Comparison of ENCODE assay signal across 8 cellular contexts in genomic region chr1:32247983-32248889, GRCh38. TPM values are rescaled to one million over a fixed set of nuclear protein-coding genes. Genes with fewer than 3 reads are reported as not detected.
DNase-seq lines count a peak whose midpoint lies in the region; ATAC-seq, FAIRE-seq and TF ChIP-seq lines count a peak whose summit lies in the region.

No MANE protein-coding gene starts in this region.

- H3K4me2 ChIP-seq in endothelial cell of umbilical vein (ENCODE audit: insufficient read depth, low read length) = peak overlapping the region; percentile 73

- peak; percentile 89 for FAIRE-seq in endothelial cell of umbilical vein (lab: Jason Lieb, UNC)

- no peaks in the 10 kb centered on the region for H3K36me3 ChIP-seq in CD4-positive, CD25-positive, alpha-beta regulatory T cell (ENCODE audit: control insufficient read depth, insufficient read depth, low read length)
- H3K36me3 ChIP-seq in endothelial cell of umbilical vein (ENCODE audit: control insufficient read depth in 2 of 2, extremely low read depth in 1 of 2, insufficient read depth in 2 of 2, low read length in 2 of 2) (no peaks in the 10 kb centered on the region), mucosa of stomach (ENCODE audit: control insufficient read depth, insufficient read depth, low read length) (no peaks in the 10 kb centered on the region)

- no peak for TF ChIP-seq POLR2A in endothelial cell of umbilical vein (IDR thresholded peaks at IDR 0.05; ENCODE audit: low read depth, low read length)

- peaks cover 0 to 5% (median 0%) of the 10 kb centered on the region in 7 donors for H3K9me3 Mint-ChIP-seq in CD4-positive, CD25-positive, alpha-beta regulatory T cell
- no peaks in the 10 kb centered on the region for H3K9me3 Mint-ChIP-seq in activated CD8-positive, alpha-beta T cell treated with anti-CD3 and anti-CD28 coated beads for 36 hours
- no peaks in the 10 kb centered on the region for H3K9me3 Mint-ChIP-seq in stimulated activated naive B cell treated with anti-CD40 and anti-IgM and Interleukin-4, amounts not matched to agents 10 μg/mL and 1 μg/mL and 100 μg/mL, for 72 hours

- POLR2A ChIA-PET in activated CD8-positive, alpha-beta T cell treated with anti-CD3 and anti-CD28 coated beads for 36 hours (lab: Charles Lee) = interaction anchor here (0.6 to 9.1 kb wide), 15 partner anchors 8 to 112 kb away, joined by 3 to 93 read pairs (median 8); partner anchors contain the start of genes HDAC1, MARCKSL1 and TXLNA
- POLR2A ChIA-PET in endothelial cell of umbilical vein (lab: Charles Lee) = interaction anchor here (0.8 to 2.9 kb wide), 2 partner anchors 43 to 88 kb away, joined by 3 to 16 read pairs; partner anchors contain the start of genes HDAC1 and MARCKSL1

- TF ChIP-seq CTCF in HFF-Myc (IDR thresholded peaks at IDR 0.05; ENCODE audit: low read depth, low read length, missing control alignments) (peak; percentile 93), endothelial cell of umbilical vein (IDR thresholded peaks at IDR 0.05; ENCODE audit: extremely low read depth in 1 of 2, insufficient read depth in 1 of 2, low read depth in 1 of 2, low read length in 2 of 2) (peak; percentile 96 to 98)
- TF ChIP-seq CTCF in activated CD8-positive, alpha-beta T cell treated with anti-CD3 and anti-CD28 coated beads for 36 hours (IDR thresholded peaks at IDR 0.05) = peak; percentile 96

- H3K9me1 ChIP-seq in endothelial cell of umbilical vein (replicated peaks; ENCODE audit: control insufficient read depth, extremely low read depth, insufficient read depth, low read length) = no peaks in the 10 kb centered on the region

- no TSS peak for BruUV-seq in endothelial cell of umbilical vein (replicated peaks; lab: Mats Ljungman, UMichigan)

- intact Hi-C loops in activated CD8-positive, alpha-beta T cell treated with anti-CD3 and anti-CD28 coated beads for 36 hours (cut with micrococcal nuclease) = no loop called here
- intact Hi-C loops in endothelial cell of umbilical vein (cut with micrococcal nuclease) = loop anchor here (1.0 to 2.0 kb wide), 3 partner anchors 26 to 87 kb away; partner anchors contain the start of genes EIF3I and TMEM234

- H3K79me2 ChIP-seq in endothelial cell of umbilical vein (ENCODE audit: control insufficient read depth, insufficient read depth, low read length) = no peaks in the 10 kb centered on the region

- H2AFZ ChIP-seq in endothelial cell of umbilical vein (ENCODE audit: low read depth, low read length) = peak overlapping the region; percentile 21

- H3K27me3 Mint-ChIP-seq in CD4-positive, CD25-positive, alpha-beta regulatory T cell = no peaks in the 10 kb centered on the region
- H3K27me3 Mint-ChIP-seq in activated CD8-positive, alpha-beta T cell treated with anti-CD3 and anti-CD28 coated beads for 36 hours = no peaks in the 10 kb centered on the region
- no peaks in the 10 kb centered on the region for H3K27me3 Mint-ChIP-seq in stimulated activated naive B cell treated with anti-CD40 and anti-IgM and Interleukin-4, amounts not matched to agents 10 μg/mL and 1 μg/mL and 100 μg/mL, for 72 hours

- H3K4me1 ChIP-seq in CD4-positive, CD25-positive, alpha-beta regulatory T cell (ENCODE audit: control insufficient read depth, insufficient read depth, low read length, poor library complexity, severe bottlenecking) = peaks cover 52% of the 10 kb centered on the region
- H3K4me1 ChIP-seq in endothelial cell of umbilical vein (ENCODE audit: control insufficient read depth, extremely low read depth, insufficient read depth, low read length) (peaks cover 47% of the 10 kb centered on the region), mucosa of stomach (ENCODE audit: control insufficient read depth, insufficient read depth, low read length) (peaks cover 12% of the 10 kb centered on the region)

- dilution Hi-C loops in endothelial cell of umbilical vein (cut with MboI; ENCODE audit: extremely low pct_ligation_motif_present, low sequenced_read_pairs) = no loop called here

- no peaks in the 10 kb centered on the region for H3K9me3 ChIP-seq in CD4-positive, CD25-positive, alpha-beta regulatory T cell (ENCODE audit: control insufficient read depth in 2 of 2, low read length in 2 of 2)
- H3K9me3 ChIP-seq in endothelial cell of umbilical vein (replicated peaks; ENCODE audit: control insufficient read depth, insufficient read depth, low read length) (no peaks in the 10 kb centered on the region), mucosa of stomach (ENCODE audit: control insufficient read depth, low read length) (no peaks in the 10 kb centered on the region)

- H3K4me3 Mint-ChIP-seq in CD4-positive, CD25-positive, alpha-beta regulatory T cell = peak overlapping the region; percentile 76 to 100 (median 90)
- peak overlapping the region; percentile 50 for H3K4me3 Mint-ChIP-seq in activated CD8-positive, alpha-beta T cell treated with anti-CD3 and anti-CD28 coated beads for 36 hours
- H3K4me3 Mint-ChIP-seq in stimulated activated naive B cell treated with anti-CD40 and anti-IgM and Interleukin-4, amounts not matched to agents 10 μg/mL and 1 μg/mL and 100 μg/mL, for 72 hours = peak overlapping the region; percentile 26 to 55

- DNase-seq in CD4-positive, CD25-positive, alpha-beta regulatory T cell = peak; percentile 68 to 79 (median 68)
- DNase-seq in HFF-Myc (ENCODE audit: extremely low read depth, low read depth) = no peak
- peak; percentile 13 to 84 for DNase-seq in NCI-H524 (lab: John Stamatoyannopoulos, UW)
- peak; percentile 92 for DNase-seq in activated CD8-positive, alpha-beta T cell treated with anti-CD3 and anti-CD28 coated beads for 36 hours
- DNase-seq in endothelial cell of umbilical vein (ENCODE audit: low read depth, low spot score) = peak; percentile 74
- DNase-seq in stimulated activated naive B cell treated with anti-CD40 and anti-IgM and Interleukin-4, amounts not matched to agents 10 μg/mL and 1 μg/mL and 100 μg/mL, for 72 hours = peak; percentile 60

- no peak overlapping the region for H3K9ac ChIP-seq in endothelial cell of umbilical vein (replicated peaks; ENCODE audit: extremely low read depth, insufficient read depth, low read length)
- H3K9ac ChIP-seq in mucosa of stomach (ENCODE audit: low read length) = peak overlapping the region; percentile 2

- peak overlapping the region; percentile 92 to 99 (median 99) for H3K27ac Mint-ChIP-seq in CD4-positive, CD25-positive, alpha-beta regulatory T cell
- H3K27ac Mint-ChIP-seq in activated CD8-positive, alpha-beta T cell treated with anti-CD3 and anti-CD28 coated beads for 36 hours = peak overlapping the region; percentile 99
- peak overlapping the region; percentile 98 for H3K27ac Mint-ChIP-seq in stimulated activated naive B cell treated with anti-CD40 and anti-IgM and Interleukin-4, amounts not matched to agents 10 μg/mL and 1 μg/mL and 100 μg/mL, for 72 hours

- CTCF ChIA-PET in activated CD8-positive, alpha-beta T cell treated with anti-CD3 and anti-CD28 coated beads for 36 hours (lab: Charles Lee) = interaction anchor here (0.6 to 7.4 kb wide), 45 partner anchors 8 to 175 kb away, joined by 3 to 56 read pairs (median 4); partner anchors contain the start of genes CCDC28B, DCDC2B, HDAC1 and IQCC
- CTCF ChIA-PET in endothelial cell of umbilical vein (lab: Charles Lee) = interaction anchor here (0.6 to 6.3 kb wide), 29 partner anchors 11 to 175 kb away, joined by 3 to 73 read pairs (median 5); partner anchors contain the start of genes EIF3I, HDAC1, MARCKSL1 and TMEM234

- no peaks in the 10 kb centered on the region for H3K27me3 ChIP-seq in CD4-positive, CD25-positive, alpha-beta regulatory T cell (ENCODE audit: control insufficient read depth, insufficient read depth, low read length)
- H3K27me3 ChIP-seq in endothelial cell of umbilical vein (ENCODE audit: control insufficient read depth in 2 of 2, insufficient read depth in 2 of 2, low read length in 2 of 2) (no peaks in the 10 kb centered on the region), mucosa of stomach (ENCODE audit: control insufficient read depth, insufficient read depth, low read length) (no peaks in the 10 kb centered on the region)

- peak overlapping the region; percentile 44 for H3K4me3 ChIP-seq in CD4-positive, CD25-positive, alpha-beta regulatory T cell (ENCODE audit: low read depth, low read length)
- H3K4me3 ChIP-seq in HFF-Myc (replicated peaks; ENCODE audit: low read depth, low read length) (0 out of 2 replicates have a peak overlapping the region, but pooled peaks have one; percentile 15), endothelial cell of umbilical vein (replicated peaks in 1 of 3; ENCODE audit: insufficient read depth in 1 of 3, low read depth in 1 of 3, low read length in 3 of 3) (peak overlapping the region in 1 of 3 experiments; percentile 29), mucosa of stomach (ENCODE audit: low read length) (no peak overlapping the region)

- H3K36me3 Mint-ChIP-seq in CD4-positive, CD25-positive, alpha-beta regulatory T cell = peaks cover 18% of the 10 kb centered on the region
- H3K36me3 Mint-ChIP-seq in activated CD8-positive, alpha-beta T cell treated with anti-CD3 and anti-CD28 coated beads for 36 hours (ENCODE audit: low read depth) = peaks cover 24% of the 10 kb centered on the region
- peaks cover 0 to 5% of the 10 kb centered on the region in 2 donors for H3K36me3 Mint-ChIP-seq in stimulated activated naive B cell treated with anti-CD40 and anti-IgM and Interleukin-4, amounts not matched to agents 10 μg/mL and 1 μg/mL and 100 μg/mL, for 72 hours

- H3K4me1 Mint-ChIP-seq in CD4-positive, CD25-positive, alpha-beta regulatory T cell = peaks cover 9 to 55% (median 20%) of the 10 kb centered on the region in 4 donors
- peaks cover 41% of the 10 kb centered on the region for H3K4me1 Mint-ChIP-seq in activated CD8-positive, alpha-beta T cell treated with anti-CD3 and anti-CD28 coated beads for 36 hours (ENCODE audit: low read depth)
- peaks cover 54 to 72% of the 10 kb centered on the region in 2 donors for H3K4me1 Mint-ChIP-seq in stimulated activated naive B cell treated with anti-CD40 and anti-IgM and Interleukin-4, amounts not matched to agents 10 μg/mL and 1 μg/mL and 100 μg/mL, for 72 hours

- peak overlapping the region; percentile 94 for H3K27ac ChIP-seq in CD4-positive, CD25-positive, alpha-beta regulatory T cell (ENCODE audit: insufficient read depth, low read length, poor library complexity, severe bottlenecking)
- peak overlapping the region; percentile 60 for H3K27ac ChIP-seq in endothelial cell of umbilical vein (ENCODE audit: insufficient read depth, low read depth, low read length)

- peak; percentile 7 to 9 for ATAC-seq in CD4-positive, CD25-positive, alpha-beta regulatory T cell (ENCODE audit: low read depth in 2 of 2)
- peak; percentile 21 for ATAC-seq in activated CD8-positive, alpha-beta T cell treated with anti-CD3 and anti-CD28 coated beads for 36 hours
- ATAC-seq in stimulated activated naive B cell treated with anti-CD40 and anti-IgM and Interleukin-4, amounts not matched to agents 10 μg/mL and 1 μg/mL and 100 μg/mL, for 72 hours (replicated peaks) = peak; percentile 7 to 12
- ATAC-seq in GM21390 (IDR thresholded peaks at IDR 0.05; ENCODE audit: unreplicated experiment) = no peak

- H4K20me1 ChIP-seq in endothelial cell of umbilical vein (replicated peaks; ENCODE audit: control insufficient read depth, extremely low read depth, insufficient read depth, low read length) = no peaks in the 10 kb centered on the region

RNA-seq across cellular contexts. Expression of gene FAM167B, which starts 1.2 kb away (rescaled TPM):
- total RNA-seq in CD4-positive, CD25-positive, alpha-beta regulatory T cell = 0.44 TPM
- not detected for polyA plus RNA-seq in CD4-positive, CD25-positive, alpha-beta regulatory T cell
- under 1 TPM; 0.38 to 0.89 TPM for total RNA-seq in activated CD8-positive, alpha-beta T cell treated with anti-CD3 and anti-CD28 coated beads for 36 hours
- total RNA-seq in endothelial cell of umbilical vein = 2.0 and 5.6 TPM in 2 replicates
- 2.1 and 2.3 TPM in 2 replicates for polyA plus RNA-seq in endothelial cell of umbilical vein
- polyA plus RNA-seq in endothelial cell of umbilical vein (2011; cell fraction: cytosol; rRNA removed) = 0.66 and 1.5 TPM in 2 replicates
- polyA plus RNA-seq in endothelial cell of umbilical vein (2011; cell fraction: nucleus; rRNA removed) = 0.71 and 0.80 TPM in 2 replicates
- 0.39 and 0.85 TPM in 2 replicates for polyA plus RNA-seq in endothelial cell of umbilical vein (2012)
- polyA minus RNA-seq in endothelial cell of umbilical vein = 0.36 and 1.8 TPM in 2 replicates
- not detected for polyA minus RNA-seq in endothelial cell of umbilical vein (2011; cell fraction: cytosol; rRNA and poly(A)+ RNA removed)
- polyA minus RNA-seq in endothelial cell of umbilical vein (2011; cell fraction: nucleus; rRNA and poly(A)+ RNA removed) = not detected in 2 replicates

RNA-seq across cellular contexts. Expression of gene LCK, which starts 2.8 kb away (rescaled TPM):
- 388 TPM for total RNA-seq in CD4-positive, CD25-positive, alpha-beta regulatory T cell
- polyA plus RNA-seq in CD4-positive, CD25-positive, alpha-beta regulatory T cell = 1,000 to 10,000 TPM in 2 of 4 donors, 100 to 1,000 TPM in 2; 968 to 1,114 (median 1,027) TPM
- total RNA-seq in activated CD8-positive, alpha-beta T cell treated with anti-CD3 and anti-CD28 coated beads for 36 hours = 100 to 1,000 TPM; 289 to 292 TPM
- not detected in 2 replicates for total RNA-seq in endothelial cell of umbilical vein
- 0.06 and 0.08 TPM in 2 replicates for polyA plus RNA-seq in endothelial cell of umbilical vein
- polyA plus RNA-seq in endothelial cell of umbilical vein (2011; cell fraction: cytosol; rRNA removed) = 0.03 and 0.12 TPM in 2 replicates
- not detected in 2 replicates for polyA plus RNA-seq in endothelial cell of umbilical vein (2011; cell fraction: nucleus; rRNA removed)
- polyA plus RNA-seq in endothelial cell of umbilical vein (2012) = not detected in 2 replicates
- polyA minus RNA-seq in endothelial cell of umbilical vein = 0.36 TPM in 1 of 2 replicates, not detected in the other
- not detected for polyA minus RNA-seq in endothelial cell of umbilical vein (2011; cell fraction: cytosol; rRNA and poly(A)+ RNA removed)
- polyA minus RNA-seq in endothelial cell of umbilical vein (2011; cell fraction: nucleus; rRNA and poly(A)+ RNA removed) = not detected in 2 replicates

RNA-seq across cellular contexts. Expression of gene EIF3I, which starts 26.0 kb away (rescaled TPM):
- 123 TPM for total RNA-seq in CD4-positive, CD25-positive, alpha-beta regulatory T cell
- 100 to 1,000 TPM; 191 to 216 (median 204) TPM for polyA plus RNA-seq in CD4-positive, CD25-positive, alpha-beta regulatory T cell
- 100 to 1,000 TPM; 328 to 335 TPM for total RNA-seq in activated CD8-positive, alpha-beta T cell treated with anti-CD3 and anti-CD28 coated beads for 36 hours
- total RNA-seq in endothelial cell of umbilical vein = 186 and 203 TPM in 2 replicates
- 301 and 331 TPM in 2 replicates for polyA plus RNA-seq in endothelial cell of umbilical vein
- polyA plus RNA-seq in endothelial cell of umbilical vein (2011; cell fraction: cytosol; rRNA removed) = 369 and 396 TPM in 2 replicates
- 106 and 109 TPM in 2 replicates for polyA plus RNA-seq in endothelial cell of umbilical vein (2011; cell fraction: nucleus; rRNA removed)
- 244 and 245 TPM in 2 replicates for polyA plus RNA-seq in endothelial cell of umbilical vein (2012)
- 612 and 675 TPM in 2 replicates for polyA minus RNA-seq in endothelial cell of umbilical vein
- 141 TPM for polyA minus RNA-seq in endothelial cell of umbilical vein (2011; cell fraction: cytosol; rRNA and poly(A)+ RNA removed)
- polyA minus RNA-seq in endothelial cell of umbilical vein (2011; cell fraction: nucleus; rRNA and poly(A)+ RNA removed) = 24.3 and 40.3 TPM in 2 replicates

RNA-seq across cellular contexts. Expression of gene TMEM234, which starts 26.1 kb away (rescaled TPM):
- total RNA-seq in CD4-positive, CD25-positive, alpha-beta regulatory T cell = 14.2 TPM
- 1 to 10 TPM; 4.6 to 6.2 (median 5.5) TPM for polyA plus RNA-seq in CD4-positive, CD25-positive, alpha-beta regulatory T cell
- total RNA-seq in activated CD8-positive, alpha-beta T cell treated with anti-CD3 and anti-CD28 coated beads for 36 hours = 1 to 10 TPM; 6.9 to 7.7 TPM
- total RNA-seq in endothelial cell of umbilical vein = 15.7 and 20.7 TPM in 2 replicates
- 21.3 and 23.2 TPM in 2 replicates for polyA plus RNA-seq in endothelial cell of umbilical vein
- 15.7 and 18.1 TPM in 2 replicates for polyA plus RNA-seq in endothelial cell of umbilical vein (2011; cell fraction: cytosol; rRNA removed)
- 68.7 and 93.2 TPM in 2 replicates for polyA plus RNA-seq in endothelial cell of umbilical vein (2011; cell fraction: nucleus; rRNA removed)
- polyA plus RNA-seq in endothelial cell of umbilical vein (2012) = 12.0 and 14.8 TPM in 2 replicates
- polyA minus RNA-seq in endothelial cell of umbilical vein = 30.8 and 31.6 TPM in 2 replicates
- 5.2 TPM for polyA minus RNA-seq in endothelial cell of umbilical vein (2011; cell fraction: cytosol; rRNA and poly(A)+ RNA removed)
- 34.2 and 37.8 TPM in 2 replicates for polyA minus RNA-seq in endothelial cell of umbilical vein (2011; cell fraction: nucleus; rRNA and poly(A)+ RNA removed)

RNA-seq across cellular contexts. Expression of gene DCDC2B, which starts 39.3 kb away (rescaled TPM):
- total RNA-seq in CD4-positive, CD25-positive, alpha-beta regulatory T cell = not detected
- polyA plus RNA-seq in CD4-positive, CD25-positive, alpha-beta regulatory T cell = under 1 TPM in 1 of 4 donors, not detected in 3; 0.09 TPM
- total RNA-seq in activated CD8-positive, alpha-beta T cell treated with anti-CD3 and anti-CD28 coated beads for 36 hours = not detected
- not detected in 2 replicates for total RNA-seq in endothelial cell of umbilical vein
- not detected in 2 replicates for polyA plus RNA-seq in endothelial cell of umbilical vein
- not detected in 2 replicates for polyA plus RNA-seq in endothelial cell of umbilical vein (2011; cell fraction: cytosol; rRNA removed)
- not detected in 2 replicates for polyA plus RNA-seq in endothelial cell of umbilical vein (2011; cell fraction: nucleus; rRNA removed)
- polyA plus RNA-seq in endothelial cell of umbilical vein (2012) = 0.12 TPM in 1 of 2 replicates, not detected in the other
- not detected in 2 replicates for polyA minus RNA-seq in endothelial cell of umbilical vein
- polyA minus RNA-seq in endothelial cell of umbilical vein (2011; cell fraction: cytosol; rRNA and poly(A)+ RNA removed) = not detected
- polyA minus RNA-seq in endothelial cell of umbilical vein (2011; cell fraction: nucleus; rRNA and poly(A)+ RNA removed) = 0.24 TPM in 1 of 2 replicates, not detected in the other

Comparison
In these comparisons a context has a peak if more than half of its experiments do, and no peak if none do; other contexts are left out.
1. RNA of gene LCK, which starts 2.8 kb away (total RNA-seq): 388 TPM in CD4-positive, CD25-positive, alpha-beta regulatory T cell (single experiment) and 289 to 292 TPM in activated CD8-positive, alpha-beta T cell treated with anti-CD3 and anti-CD28 coated beads for 36 hours; not detected in endothelial cell of umbilical vein; every median in the first group is over 100 times any median in the second.
2. Peak in every context shown above with its lines, with median percentiles within 50 percentile points of each other: H3K27ac Mint-ChIP-seq, H3K4me3 Mint-ChIP-seq and CTCF ChIP-seq.